Comparison of ENCODE assay signal across 24 cellular contexts in the genomic region with DNA sequence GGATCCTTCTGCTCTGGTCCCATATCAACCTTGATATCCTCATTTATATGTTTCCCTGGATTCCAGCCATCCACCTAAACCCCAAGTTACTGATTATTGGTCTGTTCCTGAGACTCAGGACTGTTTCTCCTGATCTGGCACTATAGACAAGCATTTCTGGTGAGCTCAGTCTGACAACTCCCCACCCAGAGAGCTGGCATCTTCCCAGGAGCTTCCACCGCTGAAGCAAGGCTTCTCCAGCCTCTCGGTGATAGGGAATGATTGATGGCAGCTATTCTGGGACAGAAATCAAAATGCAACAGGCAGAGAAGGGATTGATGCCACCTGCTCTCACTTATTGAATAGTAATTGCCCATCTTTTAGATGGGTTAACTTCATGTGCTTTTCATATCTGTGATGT.
"Had no signal": no experiment of that assay in that cellular context is flagged by ENCODE, and none has a peak within 500 bp of the region (broad histone marks: within the 10 kb centered on the region; RNA-seq: fewer than 3 reads in every experiment).

No MANE protein-coding gene starts in this region.

- H3K4me1 Mint-ChIP-seq: activated naive CD4-positive, alpha-beta T cell treated with anti-CD3 and anti-CD28 coated beads, Interleukin-2, amount 10 ng/mL, durations not matched to agents 7 days and 5 days had no signal

- H3K4me1 ChIP-seq: ascending aorta, lower lobe of right lung, right atrium auricular region, suprapubic skin, tibial nerve had no signal

- ATAC-seq: effector memory CD8-positive, alpha-beta T cell; lower lobe of right lung; naive thymus-derived CD8-positive, alpha-beta T cell had no signal

- H3K27ac Mint-ChIP-seq: activated naive CD4-positive, alpha-beta T cell treated with anti-CD3 and anti-CD28 coated beads, Interleukin-2, amount 10 ng/mL, durations not matched to agents 7 days and 5 days; activated naive CD8-positive, alpha-beta T cell treated with anti-CD3 and anti-CD28 coated beads, Interleukin-2, amount 10 ng/mL, durations not matched to agents 7 days and 5 days; brain had no signal

- H3K36me3 Mint-ChIP-seq: activated naive CD4-positive, alpha-beta T cell treated with anti-CD3 and anti-CD28 coated beads, Interleukin-2, amount 10 ng/mL, durations not matched to agents 7 days and 5 days; activated naive CD8-positive, alpha-beta T cell treated with anti-CD3 and anti-CD28 coated beads, Interleukin-2, amount 10 ng/mL, durations not matched to agents 7 days and 5 days; brain; naive thymus-derived CD8-positive, alpha-beta T cell had no signal

- H3K27ac ChIP-seq: ascending aorta, cardiac muscle cell, lower lobe of right lung, right atrium auricular region, suprapubic skin, tibial nerve, VCaP had no signal

- H3K27me3 ChIP-seq: ascending aorta, right atrium auricular region, tibial nerve had no signal

- H3K9me3 Mint-ChIP-seq: activated naive CD4-positive, alpha-beta T cell treated with anti-CD3 and anti-CD28 coated beads, Interleukin-2, amount 10 ng/mL, durations not matched to agents 7 days and 5 days; activated naive CD8-positive, alpha-beta T cell treated with anti-CD3 and anti-CD28 coated beads, Interleukin-2, amount 10 ng/mL, durations not matched to agents 7 days and 5 days; effector memory CD8-positive, alpha-beta T cell had no signal

- DNase-seq: activated CD4-positive, alpha-beta T cell treated with anti-CD3 and anti-CD28 coated beads for 48 hours; activated CD4-positive, alpha-beta T cell treated with anti-CD3 and anti-CD28 coated beads, Interleukin-2, amount 50 U/mL, for 48 hours; activated CD8-positive, alpha-beta memory T cell treated with anti-CD3 and anti-CD28 coated beads for 24 hours; activated gamma-delta T cell; activated naive CD4-positive, alpha-beta T cell treated with anti-CD3 and anti-CD28 coated beads, Interleukin-2, amount 10 ng/mL, durations not matched to agents 7 days and 5 days; activated naive CD8-positive, alpha-beta T cell treated with anti-CD3 and anti-CD28 coated beads, Interleukin-2, amount 10 ng/mL, durations not matched to agents 7 days and 5 days; cortex of kidney; effector memory CD8-positive, alpha-beta T cell; foreskin fibroblast; head of caudate nucleus; hippocampal formation; kidney; lower lobe of right lung; mesenchymal stem cell; naive thymus-derived CD8-positive, alpha-beta T cell; stimulated activated CD4-positive, alpha-beta T cell treated with anti-CD3 and anti-CD28 coated beads, Interleukin-15, amount 100 ng/mL, for 24 hours; stimulated activated naive CD4-positive, alpha-beta T cell had no signal

- H3K36me3 ChIP-seq: ascending aorta, cardiac muscle cell, lower lobe of right lung, right atrium auricular region, suprapubic skin, tibial nerve had no signal

- H3K4me3 Mint-ChIP-seq: activated naive CD4-positive, alpha-beta T cell treated with anti-CD3 and anti-CD28 coated beads, Interleukin-2, amount 10 ng/mL, durations not matched to agents 7 days and 5 days; activated naive CD8-positive, alpha-beta T cell treated with anti-CD3 and anti-CD28 coated beads, Interleukin-2, amount 10 ng/mL, durations not matched to agents 7 days and 5 days; brain; effector memory CD8-positive, alpha-beta T cell; naive thymus-derived CD8-positive, alpha-beta T cell had no signal

- H3K9me3 ChIP-seq: ascending aorta, lower lobe of right lung, suprapubic skin had no signal

- H3K4me3 ChIP-seq: ascending aorta, cardiac muscle cell, lower lobe of right lung, right atrium auricular region, suprapubic skin, tibial nerve had no signal
